In the genomic region with DNA sequence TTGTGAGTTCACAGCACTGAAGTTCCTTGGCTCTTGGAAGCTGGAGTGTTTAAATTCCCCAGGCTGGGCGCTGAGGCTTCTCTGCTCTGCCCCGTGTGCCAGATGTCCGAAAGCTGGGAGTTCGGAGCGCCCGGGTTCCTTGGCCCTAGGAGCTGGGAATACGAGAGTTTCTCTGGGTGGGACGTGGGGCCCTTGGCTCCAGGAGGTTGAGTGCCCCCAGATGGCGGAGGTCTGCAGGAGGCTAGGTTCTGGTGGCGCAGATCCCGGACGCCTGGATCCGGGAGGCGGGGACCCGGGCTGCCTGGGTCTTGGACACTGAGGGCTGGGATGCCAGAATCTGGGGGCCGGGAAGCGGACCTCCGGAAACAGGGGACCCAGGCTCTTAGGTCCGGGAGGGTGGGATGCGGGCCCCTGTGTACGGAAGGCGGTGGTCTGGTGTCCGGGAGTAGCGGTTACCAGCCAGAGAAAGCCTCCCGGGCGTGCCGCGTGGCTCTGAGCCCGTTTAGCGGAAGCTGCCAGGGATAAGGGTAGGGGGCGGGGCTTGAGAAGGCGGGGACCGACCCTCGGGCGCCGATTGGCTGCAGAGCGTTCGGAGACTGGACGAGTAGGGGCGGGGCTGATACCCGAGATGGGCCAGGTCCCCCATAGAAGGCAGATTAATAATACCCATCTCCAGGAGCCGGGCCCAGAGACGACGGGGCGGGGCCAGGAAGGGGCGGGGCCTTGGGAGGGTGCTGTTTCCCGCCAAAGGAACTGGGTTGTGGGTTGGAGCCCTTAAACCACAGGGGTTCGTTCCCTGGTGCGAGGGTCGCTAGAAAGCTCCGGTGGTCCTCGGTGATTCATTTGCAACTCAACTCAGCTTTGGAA, we compare ENCODE assay signal across 8 cellular contexts. TPM values are rescaled to one million over a fixed set of nuclear protein-coding genes. Genes with fewer than 3 reads are reported as not detected.
DNase-seq lines count a peak whose midpoint lies in the region; ATAC-seq and TF ChIP-seq lines count a peak whose summit lies in the region.

A gene (minus strand): TSS at position 494 of the 867 bp plus-strand sequence. CDS start 629 bp downstream, outside the sequence.

- H3K27ac ChIP-seq in DOHH2 (ENCODE audit: low read depth, low read length) (peak within 1 kb of the TSS; percentile 89), RWPE2 (ENCODE audit: poor library complexity, severe bottlenecking) (peak within 1 kb of the TSS; percentile 98)

- H3K9me2 ChIP-seq in DOHH2 (replicated peaks; ENCODE audit: control insufficient read depth, low read length), result no peaks in the 10 kb centered on the region

- H3K36me3 ChIP-seq in DOHH2 (ENCODE audit: control insufficient read depth, low read length), result peaks cover 49% of the 10 kb centered on the region
- H3K36me3 ChIP-seq in RWPE2 (ENCODE audit: low read depth), result peaks cover 39% of the 10 kb centered on the region

- DNase-seq in GOT3 (lab: John Stamatoyannopoulos, UW) (peak; percentile 95), M059J (ENCODE audit: low read depth) (peak; percentile 97), RWPE2 (ENCODE audit: low spot score) (peak; percentile 98), fibroblast of pulmonary artery (ENCODE audit: low read depth) (peak; percentile 96)
- peak; percentile 90 to 98 for DNase-seq in activated T-helper 1 cell treated with anti-CD3 and anti-CD28 coated beads, Interleukin-2, amount 50 U/mL, for 16 hours (ENCODE audit: low read depth in 1 of 2, low spot score in 1 of 2)
- peak; percentile 99 for DNase-seq in stimulated activated naive CD4-positive, alpha-beta T cell treated with Interleukin-2 at 50 U/mL for 16 hours (lab: John Stamatoyannopoulos, UW)

- peaks cover 41% of the 10 kb centered on the region for H3K4me1 ChIP-seq in DOHH2 (ENCODE audit: control insufficient read depth, low read length)
- H3K4me1 ChIP-seq in RWPE2 (ENCODE audit: insufficient read depth, poor library complexity, severe bottlenecking), result peaks cover 21% of the 10 kb centered on the region

- ATAC-seq in RWPE2 (ENCODE audit: low read depth), result peak; percentile 69

- H3K27me3 ChIP-seq in DOHH2 (ENCODE audit: control insufficient read depth, low read length) (peaks cover 8% of the 10 kb centered on the region), RWPE2 (ENCODE audit: insufficient read depth, poor library complexity, severe bottlenecking) (no peaks in the 10 kb centered on the region)

- H3K27ac Mint-ChIP-seq in nephron, result peak within 1 kb of the TSS in 2 of 3 experiments; percentile 87 to 96

- peak; percentile 17 for TF ChIP-seq CTCF in DOHH2 (IDR thresholded peaks at IDR 0.05; ENCODE audit: low read depth, low read length, poor library complexity, severe bottlenecking)
- peak; percentile 9 for TF ChIP-seq CTCF in RWPE2 (IDR thresholded peaks at IDR 0.05; ENCODE audit: poor library complexity, severe bottlenecking)
- TF ChIP-seq CTCF in fibroblast of pulmonary artery (IDR thresholded peaks at IDR 0.05; ENCODE audit: low read length, missing control alignments), result no peak
- TF ChIP-seq CTCF in nephron (IDR thresholded peaks at IDR 0.05; ENCODE audit: unreplicated experiment in 3 of 3), result no peak

- H3K79me2 ChIP-seq in DOHH2 (ENCODE audit: control insufficient read depth, low read length), result peaks cover 50% of the 10 kb centered on the region

- H3K27me3 Mint-ChIP-seq in nephron (ENCODE audit: low read depth), result peaks cover 6% of the 10 kb centered on the region

- H3F3A ChIP-seq in DOHH2 (ENCODE audit: control insufficient read depth, insufficient read depth), result 0 out of 2 replicates have a peak, but pooled peaks cover 2% of the 10 kb centered on the region

- H4K20me1 ChIP-seq in DOHH2 (ENCODE audit: control insufficient read depth, insufficient read depth, low read depth, low read length), result peaks cover 19% of the 10 kb centered on the region; the same call in 1 of the 2 replicates

- peaks cover 43% of the 10 kb centered on the region for H3K4me1 Mint-ChIP-seq in nephron

- no peaks in the 10 kb centered on the region; the same call in 1 of the 2 replicates for H3K9me3 ChIP-seq in DOHH2 (ENCODE audit: control insufficient read depth, insufficient read depth, low read length)
- no peaks in the 10 kb centered on the region for H3K9me3 ChIP-seq in RWPE2 (ENCODE audit: severe bottlenecking)

- H3K4me3 ChIP-seq in DOHH2 (ENCODE audit: low read length), result peak within 1 kb of the TSS; percentile 90
- peak within 1 kb of the TSS; percentile 80 for H3K4me3 ChIP-seq in RWPE2 (ENCODE audit: severe bottlenecking)
- H3K4me3 ChIP-seq in fibroblast of pulmonary artery (replicated peaks; ENCODE audit: low read depth, low read length), result peak within 1 kb of the TSS; percentile 87

- peak within 1 kb of the TSS; percentile 87 for H3K4me2 ChIP-seq in DOHH2 (ENCODE audit: low read length)

- H3K36me3 Mint-ChIP-seq in nephron (ENCODE audit: low read depth), result no peaks in the 10 kb centered on the region

- H3K9me3 Mint-ChIP-seq in nephron, result no peaks in the 10 kb centered on the region

- H3K4me3 Mint-ChIP-seq in nephron, result peak within 1 kb of the TSS; percentile 93 to 97 (median 94)

RNA-seq across cellular contexts. Expression of the gene that starts here (rescaled TPM):
- total RNA-seq in M059J (2014; rRNA removed; shearing (Covaris generic)), result 89.0 and 173 TPM in 2 replicates

Comparison
In these comparisons a context has a peak if more than half of its experiments do, and no peak if none do; other contexts are left out.
1. Peak in every context shown above with its lines: DNase-seq, ATAC-seq, H3K4me3 ChIP-seq and H3K27ac ChIP-seq.
2. CTCF ChIP-seq: peak in DOHH2 (single experiment) and RWPE2 (single experiment); none in fibroblast of pulmonary artery (single experiment) and nephron (0 of 3).